Comparison of ENCODE assay signal across 15 cellular contexts in genomic region chr21:34152500-34152899, GRCh38.
"Had no signal": no experiment of that assay in that cellular context is flagged by ENCODE, and none has a peak within 500 bp of the region (broad histone marks: within the 10 kb centered on the region; RNA-seq: fewer than 3 reads in every experiment).

No MANE protein-coding gene starts in this region.

- H3K4me3 Mint-ChIP-seq: activated T-cell treated with anti-CD3 and anti-CD28 coated beads, Interleukin-2, amount 50 U/mL, for 4 hours; effector memory CD8-positive, alpha-beta T cell; memory B cell had no signal

- H3K4me3 ChIP-seq: mucosa of descending colon, right lobe of liver had no signal

- H3K27me3 ChIP-seq: neutrophil, right lobe of liver had no signal

- H3K27ac Mint-ChIP-seq: memory B cell had no signal

- H3K9me3 ChIP-seq: mucosa of descending colon, neutrophil, right lobe of liver, SK-N-SH had no signal

- H3K4me1 ChIP-seq: parathyroid adenoma had no signal

- H3K9ac ChIP-seq: parathyroid adenoma, SK-N-SH had no signal

- H3K36me3 ChIP-seq: neutrophil, right lobe of liver had no signal

- H3K79me2 ChIP-seq: parathyroid adenoma had no signal

- DNase-seq: activated CD4-positive, alpha-beta T cell treated with anti-CD3 and anti-CD28 coated beads, Interleukin-2, amount 50 U/mL, for 1 hour; activated T-cell treated with anti-CD3 and anti-CD28 coated beads, Interleukin-2, amount 50 U/mL, for 4 hours; amniotic stem cell; effector memory CD8-positive, alpha-beta T cell; mucosa of descending colon; naive B cell; right lobe of liver; SHP77 treated with DMSO at 0.1 percent for 48 hours; SK-N-SH; small intestine; stimulated activated CD4-positive, alpha-beta T cell treated with anti-CD3 and anti-CD28 coated beads, Interleukin-15, amount 100 ng/mL, for 24 hours; stimulated activated CD4-positive, alpha-beta T cell treated with anti-CD3 and anti-CD28 coated beads, Interleukin-2, amount 100 ng/mL, for 48 hours had no signal

- H3K4me2 ChIP-seq: SK-N-SH had no signal

- H3K27ac ChIP-seq: neutrophil, parathyroid adenoma, right lobe of liver had no signal

- H3K27me3 Mint-ChIP-seq: effector memory CD8-positive, alpha-beta T cell; memory B cell; naive B cell had no signal

- H2AFZ ChIP-seq: parathyroid adenoma had no signal

- ATAC-seq: activated T-cell treated with anti-CD3 and anti-CD28 coated beads, Interleukin-2, amount 50 U/mL, for 4 hours; effector memory CD8-positive, alpha-beta T cell; mucosa of descending colon; right lobe of liver had no signal
